Comparison of ENCODE assay signal across 8 cellular contexts in the genomic region with DNA sequence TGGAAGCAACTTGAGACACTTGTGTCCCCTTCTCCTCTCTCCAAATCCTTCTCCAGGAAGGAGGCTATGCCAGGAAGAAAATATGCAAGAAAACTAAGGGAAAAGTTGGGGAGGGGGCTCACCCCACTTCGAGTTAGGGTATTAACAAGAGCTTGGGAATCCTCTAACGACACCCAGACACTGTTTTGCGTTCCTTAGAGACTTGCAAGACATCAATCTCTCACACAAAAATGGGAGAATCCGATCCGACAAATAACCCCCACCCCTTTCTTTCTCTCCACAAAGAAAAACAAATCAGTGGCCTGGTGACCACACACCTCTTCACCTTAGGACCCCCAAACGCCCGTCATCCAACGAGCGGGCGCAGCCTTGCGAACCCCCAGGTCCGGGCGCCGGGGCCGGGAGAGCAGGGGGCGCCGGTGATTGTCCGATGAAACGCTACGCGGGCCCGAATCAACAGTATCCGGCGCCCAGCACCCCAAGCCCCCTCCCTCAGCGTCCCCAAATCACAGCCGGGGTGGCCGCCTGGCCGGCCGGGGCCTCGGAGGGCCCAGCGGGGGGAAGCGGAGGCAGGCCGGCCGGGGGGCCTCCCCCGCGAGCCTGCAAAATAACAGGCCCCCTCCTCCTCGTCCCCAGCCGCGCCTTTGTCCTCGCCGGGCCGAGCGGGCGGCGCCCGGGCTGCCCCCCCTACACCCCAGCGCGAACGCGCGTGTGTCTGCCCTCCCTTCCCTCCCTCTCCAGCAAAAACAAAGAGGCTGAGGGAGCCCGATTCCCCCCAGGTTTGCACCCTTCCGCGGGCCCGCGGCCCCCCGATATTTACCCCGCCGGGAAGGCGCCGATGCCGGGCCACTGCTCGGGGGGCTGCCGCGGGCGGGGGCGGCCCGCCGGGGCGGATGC. TPM values are rescaled to one million over a fixed set of nuclear protein-coding genes. Genes with fewer than 3 reads are reported as not detected.
DNase-seq lines count a peak whose midpoint lies in the region; ATAC-seq and TF ChIP-seq lines count a peak whose summit lies in the region.

No MANE protein-coding gene starts in this region.

- peak overlapping the region; percentile 87 to 90 for H3K4me3 Mint-ChIP-seq in activated T-cell treated with anti-CD3 and anti-CD28 coated beads, Interleukin-2, amount 50 U/mL, for 72 hours

- H3K27me3 Mint-ChIP-seq in activated T-cell treated with anti-CD3 and anti-CD28 coated beads, Interleukin-2, amount 50 U/mL, for 72 hours (ENCODE audit: low read depth): no peaks in the 10 kb centered on the region

- H3K27me3 ChIP-seq in BE2C (no peaks in the 10 kb centered on the region), NT2/D1 (ENCODE audit: insufficient read depth, insufficient read length) (no peaks in the 10 kb centered on the region), esophagus (ENCODE audit: control insufficient read depth in 1 of 2, insufficient read depth in 2 of 2, low read length in 2 of 2) (no peaks in the 10 kb centered on the region), mononuclear cell (ENCODE audit: insufficient read depth, low read length) (no peaks in the 10 kb centered on the region)

- peaks cover 48% of the 10 kb centered on the region for H3K4me1 Mint-ChIP-seq in activated T-cell treated with anti-CD3 and anti-CD28 coated beads, Interleukin-2, amount 50 U/mL, for 72 hours (ENCODE audit: low read depth)

- no peaks in the 10 kb centered on the region for H3K9me3 Mint-ChIP-seq in activated T-cell treated with anti-CD3 and anti-CD28 coated beads, Interleukin-2, amount 50 U/mL, for 72 hours

- DNase-seq in BE2C (peak; percentile 56), NT2/D1 (ENCODE audit: low read depth, low spot score) (no peak), 8988T (no peak)
- DNase-seq in activated T-cell treated with anti-CD3 and anti-CD28 coated beads, Interleukin-2, amount 50 U/mL, for 72 hours: peak; percentile 44 to 69
- peak; percentile 55 for DNase-seq in stimulated activated naive CD8-positive, alpha-beta T cell treated with anti-CD3 and anti-CD28 coated beads, Interleukin-15, Interleukin-2, amounts not matched to agents 100 U/mL and 50 U/mL, for 24 hours

- H3K4me1 ChIP-seq in BE2C: peaks cover 12% of the 10 kb centered on the region
- peaks cover 25% of the 10 kb centered on the region for H3K4me1 ChIP-seq in NT2/D1 (ENCODE audit: insufficient read depth, insufficient read length)
- H3K4me1 ChIP-seq in esophagus (ENCODE audit: control insufficient read depth in 2 of 2, insufficient read depth in 2 of 2, low read length in 1 of 2): peaks cover 0 to 11% of the 10 kb centered on the region in 2 donors
- H3K4me1 ChIP-seq in mononuclear cell (ENCODE audit: insufficient read depth, low read length): peaks cover 45% of the 10 kb centered on the region

- H3K4me3 ChIP-seq in BE2C (ENCODE audit: low read depth, low read length): peak overlapping the region; percentile 74
- H3K4me3 ChIP-seq in NT2/D1 (ENCODE audit: insufficient read length, low read depth): peak overlapping the region; percentile 77
- H3K4me3 ChIP-seq in esophagus (ENCODE audit: low read depth in 1 of 2, low read length in 2 of 2): peak overlapping the region; percentile 67 to 82
- H3K4me3 ChIP-seq in mononuclear cell (ENCODE audit: low read length): peak overlapping the region; percentile 44

- H3K9me3 ChIP-seq in BE2C: no peaks in the 10 kb centered on the region
- H3K9me3 ChIP-seq in NT2/D1 (ENCODE audit: insufficient read depth, low read length): no peaks in the 10 kb centered on the region
- H3K9me3 ChIP-seq in esophagus (ENCODE audit: control insufficient read depth in 2 of 2, insufficient read depth in 1 of 2, low read depth in 1 of 2, low read length in 1 of 2): no peaks in the 10 kb centered on the region
- H3K9me3 ChIP-seq in mononuclear cell (ENCODE audit: low read depth, low read length): no peaks in the 10 kb centered on the region

- 0 to 1% methylated on average over 62 to 70 of the region's 70 CpGs for WGBS in esophagus, 2 donors

- H3K9ac ChIP-seq in NT2/D1 (ENCODE audit: insufficient read length, low read depth): peak overlapping the region; percentile 72

- H3K27ac ChIP-seq in esophagus (ENCODE audit: low read depth in 2 of 2, low read length in 1 of 2): peak overlapping the region; percentile 96 to 98

- ATAC-seq in GM21737 (IDR thresholded peaks at IDR 0.05; ENCODE audit: unreplicated experiment): peak; percentile 30
- ATAC-seq in activated T-cell treated with anti-CD3 and anti-CD28 coated beads, Interleukin-2, amount 50 U/mL, for 72 hours (replicated peaks in 1 of 2): peak; percentile 61 to 62
- peak; percentile 19 for ATAC-seq in stimulated activated naive CD8-positive, alpha-beta T cell treated with anti-CD3 and anti-CD28 coated beads, Interleukin-15, Interleukin-2, amounts not matched to agents 100 U/mL and 50 U/mL, for 24 hours

- TF ChIP-seq CTCF in BE2C (IDR thresholded peaks at IDR 0.05; ENCODE audit: low read depth, low read length): no peak

- H3K36me3 ChIP-seq in BE2C (peaks cover 33% of the 10 kb centered on the region), NT2/D1 (ENCODE audit: insufficient read depth, insufficient read length, low read length) (peaks cover 36% of the 10 kb centered on the region), esophagus (ENCODE audit: control insufficient read depth in 2 of 2, insufficient read depth in 2 of 2, low read length in 1 of 2) (peaks cover 3 to 5% of the 10 kb centered on the region in 2 donors)

- H3K27ac Mint-ChIP-seq in activated T-cell treated with anti-CD3 and anti-CD28 coated beads, Interleukin-2, amount 50 U/mL, for 72 hours: peak overlapping the region; percentile 82

- H3K36me3 Mint-ChIP-seq in activated T-cell treated with anti-CD3 and anti-CD28 coated beads, Interleukin-2, amount 50 U/mL, for 72 hours (ENCODE audit: insufficient read depth in 2 of 2): peaks cover 0 to 5% of the 10 kb centered on the region in 2 donors

RNA-seq across cellular contexts. Expression of a gene that starts 0.6 kb away (rescaled TPM):
- 460 TPM for polyA plus RNA-seq in BE2C (2012; ENCODE audit: insufficient read depth, insufficient read length, low read depth)
- 100 to 1,000 TPM; 106 to 107 TPM for total RNA-seq in activated T-cell treated with anti-CD3 and anti-CD28 coated beads, Interleukin-2, amount 50 U/mL, for 72 hours
- polyA plus RNA-seq in esophagus: 100 to 1,000 TPM in 1 of 2 donors, 10 to 100 TPM in 1; 69.4 to 152 TPM
- total RNA-seq in mononuclear cell: 69.1 TPM

RNA-seq across cellular contexts. Expression of a gene that starts 43.8 kb away (rescaled TPM):
- polyA plus RNA-seq in BE2C (2012; ENCODE audit: insufficient read depth, insufficient read length, low read depth): 51.4 TPM
- 10 to 100 TPM; 22.9 to 27.5 TPM for total RNA-seq in activated T-cell treated with anti-CD3 and anti-CD28 coated beads, Interleukin-2, amount 50 U/mL, for 72 hours
- polyA plus RNA-seq in esophagus: 10 to 100 TPM; 10.8 to 14.4 TPM
- total RNA-seq in mononuclear cell: 14.3 TPM

Comparison
In these comparisons a context has a peak if more than half of its experiments do, and no peak if none do; other contexts are left out.
1. DNase-seq: peak in BE2C (single experiment), activated T-cell treated with anti-CD3 and anti-CD28 coated beads, Interleukin-2, amount 50 U/mL, for 72 hours (2 of 2) and stimulated activated naive CD8-positive, alpha-beta T cell treated with anti-CD3 and anti-CD28 coated beads, Interleukin-15, Interleukin-2, amounts not matched to agents 100 U/mL and 50 U/mL, for 24 hours (single experiment); none in NT2/D1 (single experiment) and 8988T (single experiment).
2. Peak in every context shown above with its lines, with median percentiles within 50 percentile points of each other: H3K4me3 ChIP-seq and ATAC-seq.